ENCODE assay signal across 1 cellular context in genomic region chr4:185425600-185426352, GRCh38.
A peak's percentile ranks its signal among the peaks of the same experiment; 100 is the strongest.
TF ChIP-seq lines count a peak whose summit lies in the region.

Gene UFSP2 (minus strand): TSS chr4:185425964. CDS start chr4:185425868, 96 bp downstream.

TF ChIP-seq in HepG2, 621 proteins besides CTCF, POLR2A, EP300 and RAD21 (continued from another document and continues in another):
- TF ChIP-seq BCL3 (CRISPR knock-in tag; IDR thresholded peaks at IDR 0.05) (peak; percentile 67; the same call in 1 of the 2 replicates), FIP1L1 (IDR thresholded peaks at IDR 0.05; ENCODE audit: borderline replicate concordance, insufficient read depth, low read depth, low read length) (no peak), AKAP8 (CRISPR knock-in tag; IDR thresholded peaks at IDR 0.05) (no peak), ZNF761 (CRISPR knock-in tag; conservative IDR thresholded peaks at IDR 0.05) (peak; percentile 79), ZFAT (CRISPR knock-in tag; conservative IDR thresholded peaks at IDR 0.05) (no peak), CREBL2 (CRISPR knock-in tag; IDR thresholded peaks at IDR 0.05; ENCODE audit: borderline replicate concordance) (no peak), ZBTB42 (CRISPR knock-in tag; IDR thresholded peaks at IDR 0.05) (peak; percentile 84; the same call in 1 of the 2 replicates), FOXP1 (IDR thresholded peaks at IDR 0.05) (no peak), FOXP1 (CRISPR knock-in tag; IDR thresholded peaks at IDR 0.05) (no peak), REPIN1 (CRISPR knock-in tag; IDR thresholded peaks at IDR 0.05; ENCODE audit: borderline replicate concordance, low read depth) (no peak), TRIM22 (IDR thresholded peaks at IDR 0.05) (no peak), ZFP1 (CRISPR knock-in tag; IDR thresholded peaks at IDR 0.05) (no peak), ZNF547 (CRISPR knock-in tag; IDR thresholded peaks at IDR 0.05) (0 out of 2 replicates have a peak, but pooled peaks have one; percentile 69), NFE2L1 (CRISPR knock-in tag; IDR thresholded peaks at IDR 0.05; ENCODE audit: borderline replicate concordance) (no peak), ZNF589 (CRISPR knock-in tag; conservative IDR thresholded peaks at IDR 0.05) (0 out of 2 replicates have a peak, but pooled peaks have one; percentile 11), ZNF24 (IDR thresholded peaks at IDR 0.05) (no peak), RNF219 (CRISPR knock-in tag; IDR thresholded peaks at IDR 0.05) (no peak), ZNF788 (CRISPR knock-in tag; IDR thresholded peaks at IDR 0.05; ENCODE audit: borderline replicate concordance) (peak; percentile 80; the same call in 1 of the 2 replicates), ZHX1 (CRISPR knock-in tag; IDR thresholded peaks at IDR 0.05; ENCODE audit: low read depth) (peak; percentile 66; the same call in 1 of the 2 replicates), ZNF615 (CRISPR knock-in tag; IDR thresholded peaks at IDR 0.05; ENCODE audit: borderline replicate concordance) (no peak), CBFB (CRISPR knock-in tag; IDR thresholded peaks at IDR 0.05) (no peak), HDAC2 (CRISPR knock-in tag; IDR thresholded peaks at IDR 0.05) (peak; percentile 57), ZNF441 (CRISPR knock-in tag; IDR thresholded peaks at IDR 0.05; ENCODE audit: borderline replicate concordance) (peak; percentile 79), ZMYM3 (CRISPR knock-in tag; IDR thresholded peaks at IDR 0.05) (no peak), ZBTB25 (CRISPR knock-in tag; IDR thresholded peaks at IDR 0.05) (peak; percentile 40; the same call in 1 of the 2 replicates), KMT2A (CRISPR knock-in tag; IDR thresholded peaks at IDR 0.05) (peak; percentile 78), ZFYVE20 (CRISPR knock-in tag; IDR thresholded peaks at IDR 0.05; ENCODE audit: borderline replicate concordance, low read depth) (no peak), ASH2L (IDR thresholded peaks at IDR 0.05; ENCODE audit: insufficient read length, low read depth, low read length) (peak; percentile 87), ZNF503 (CRISPR knock-in tag; IDR thresholded peaks at IDR 0.05) (no peak), BCLAF1 (IDR thresholded peaks at IDR 0.05) (no peak), ZNF616 (CRISPR knock-in tag; IDR thresholded peaks at IDR 0.05; ENCODE audit: low read depth) (no peak), ZNF598 (CRISPR knock-in tag; IDR thresholded peaks at IDR 0.05; ENCODE audit: borderline replicate concordance) (peak; percentile 93; the same call in 1 of the 2 replicates), ATF2 (CRISPR knock-in tag; IDR thresholded peaks at IDR 0.05) (peak; percentile 87), CREM (IDR thresholded peaks at IDR 0.05) (peak; percentile 98), CREM (CRISPR knock-in tag; IDR thresholded peaks at IDR 0.05) (0 out of 2 replicates have a peak, but pooled peaks have one; percentile 50), ZBTB8A (CRISPR knock-in tag; IDR thresholded peaks at IDR 0.05; ENCODE audit: borderline replicate concordance, low read depth) (no peak), ZNF83 (CRISPR knock-in tag; IDR thresholded peaks at IDR 0.05; ENCODE audit: borderline replicate concordance) (no peak; the same call in 1 of the 2 replicates), MED8 (CRISPR knock-in tag; IDR thresholded peaks at IDR 0.05; ENCODE audit: insufficient replicate concordance) (peak; percentile 34), TCF7L2 (IDR thresholded peaks at IDR 0.05; ENCODE audit: low read depth, low read length) (no peak), ZNF709 (CRISPR knock-in tag; IDR thresholded peaks at IDR 0.05) (no peak), ZFY (CRISPR knock-in tag; IDR thresholded peaks at IDR 0.05) (peak; percentile 83), SIN3B (IDR thresholded peaks at IDR 0.05; ENCODE audit: low read length) (no peak; the same call in 1 of the 2 replicates), ZNF280B (CRISPR knock-in tag; IDR thresholded peaks at IDR 0.05; ENCODE audit: borderline replicate concordance) (no peak), JDP2 (CRISPR knock-in tag; IDR thresholded peaks at IDR 0.05; ENCODE audit: borderline replicate concordance) (no peak), SRY (CRISPR knock-in tag; IDR thresholded peaks at IDR 0.05) (no peak), ZNF362 (CRISPR knock-in tag; IDR thresholded peaks at IDR 0.05; ENCODE audit: borderline replicate concordance) (no peak; the same call in 1 of the 2 replicates), RARG (CRISPR knock-in tag; IDR thresholded peaks at IDR 0.05; ENCODE audit: low read depth) (no peak)
